Comparison of ENCODE assay signal across 3 cellular contexts in the genomic region with DNA sequence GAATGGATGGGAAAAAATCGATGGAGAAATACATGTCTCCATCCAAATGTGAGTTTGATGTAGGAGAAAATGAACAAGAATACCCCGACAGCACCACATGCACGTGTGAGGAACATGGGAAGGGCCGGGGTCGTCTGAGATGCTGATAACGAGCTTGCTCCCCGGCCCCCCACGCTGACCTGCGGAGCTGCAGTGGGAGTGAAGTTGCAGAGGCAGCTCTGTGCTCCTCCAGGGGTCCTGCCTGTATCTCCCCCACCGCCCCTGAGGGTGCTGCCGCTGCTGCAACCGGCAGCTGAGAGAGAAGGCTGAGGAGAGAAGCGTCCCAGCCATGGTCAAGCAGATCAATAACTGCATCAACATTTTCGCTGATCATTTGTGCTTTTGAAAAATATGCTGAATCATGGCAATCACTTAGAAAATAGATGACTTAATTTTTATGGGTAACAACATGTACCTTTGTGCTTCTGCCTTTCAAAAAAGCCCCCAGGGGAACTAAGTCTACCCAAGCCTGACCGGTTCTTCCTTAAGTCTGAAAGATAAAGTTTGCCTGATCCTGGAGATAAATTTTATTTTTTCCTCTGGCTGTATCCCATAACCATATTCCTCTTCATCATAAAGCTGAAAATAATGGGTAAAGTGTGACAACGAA.
A peak's percentile ranks its signal among the peaks of the same experiment; 100 is the strongest.
TF ChIP-seq lines count a peak whose summit lies in the region.

No MANE protein-coding gene starts in this region.

TF ChIP-seq in HepG2, 621 proteins besides CTCF, POLR2A, EP300 and RAD21:
- TF ChIP-seq ZNF549 (CRISPR knock-in tag; IDR thresholded peaks at IDR 0.05) (no peak), ZFP62 (CRISPR knock-in tag; IDR thresholded peaks at IDR 0.05) (no peak), ZFP37 (CRISPR knock-in tag; IDR thresholded peaks at IDR 0.05; ENCODE audit: borderline replicate concordance) (no peak), AGO2 (optimal IDR thresholded peaks at IDR 0.05; ENCODE audit: low read depth, low read length) (no peak), TAF15 (IDR thresholded peaks at IDR 0.05; ENCODE audit: low read depth, low read length, poor library complexity, severe bottlenecking) (no peak), MAFK (conservative IDR thresholded peaks at IDR 0.05 in 1 of 2, IDR thresholded peaks at IDR 0.05 in 1 of 2; ENCODE audit: low read length in 2 of 2) (peak; percentile 91 to 93), MAFF (IDR thresholded peaks at IDR 0.05; ENCODE audit: low read depth, low read length) (peak; percentile 91), ZNF543 (CRISPR knock-in tag; IDR thresholded peaks at IDR 0.05) (no peak), NFE2L2 (IDR thresholded peaks at IDR 0.05; ENCODE audit: low read length) (peak; percentile 84)

TF ChIP-seq in WTC11, 78 proteins besides CTCF, POLR2A, EP300 and RAD21:
- TF ChIP-seq ZNF423 (CRISPR knock-in tag; IDR thresholded peaks at IDR 0.05): no peak
- TF ChIP-seq, protein P1, sequence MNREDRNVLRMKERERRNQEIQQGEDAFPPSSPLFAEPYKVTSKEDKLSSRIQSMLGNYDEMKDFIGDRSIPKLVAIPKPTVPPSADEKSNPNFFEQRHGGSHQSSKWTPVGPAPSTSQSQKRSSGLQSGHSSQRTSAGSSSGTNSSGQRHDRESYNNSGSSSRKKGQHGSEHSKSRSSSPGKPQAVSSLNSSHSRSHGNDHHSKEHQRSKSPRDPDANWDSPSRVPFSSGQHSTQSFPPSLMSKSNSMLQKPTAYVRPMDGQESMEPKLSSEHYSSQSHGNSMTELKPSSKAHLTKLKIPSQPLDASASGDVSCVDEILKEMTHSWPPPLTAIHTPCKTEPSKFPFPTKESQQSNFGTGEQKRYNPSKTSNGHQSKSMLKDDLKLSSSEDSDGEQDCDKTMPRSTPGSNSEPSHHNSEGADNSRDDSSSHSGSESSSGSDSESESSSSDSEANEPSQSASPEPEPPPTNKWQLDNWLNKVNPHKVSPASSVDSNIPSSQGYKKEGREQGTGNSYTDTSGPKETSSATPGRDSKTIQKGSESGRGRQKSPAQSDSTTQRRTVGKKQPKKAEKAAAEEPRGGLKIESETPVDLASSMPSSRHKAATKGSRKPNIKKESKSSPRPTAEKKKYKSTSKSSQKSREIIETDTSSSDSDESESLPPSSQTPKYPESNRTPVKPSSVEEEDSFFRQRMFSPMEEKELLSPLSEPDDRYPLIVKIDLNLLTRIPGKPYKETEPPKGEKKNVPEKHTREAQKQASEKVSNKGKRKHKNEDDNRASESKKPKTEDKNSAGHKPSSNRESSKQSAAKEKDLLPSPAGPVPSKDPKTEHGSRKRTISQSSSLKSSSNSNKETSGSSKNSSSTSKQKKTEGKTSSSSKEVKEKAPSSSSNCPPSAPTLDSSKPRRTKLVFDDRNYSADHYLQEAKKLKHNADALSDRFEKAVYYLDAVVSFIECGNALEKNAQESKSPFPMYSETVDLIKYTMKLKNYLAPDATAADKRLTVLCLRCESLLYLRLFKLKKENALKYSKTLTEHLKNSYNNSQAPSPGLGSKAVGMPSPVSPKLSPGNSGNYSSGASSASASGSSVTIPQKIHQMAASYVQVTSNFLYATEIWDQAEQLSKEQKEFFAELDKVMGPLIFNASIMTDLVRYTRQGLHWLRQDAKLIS (CRISPR knock-in tag; IDR thresholded peaks at IDR 0.05; ENCODE audit: borderline replicate concordance): no peak
- TF ChIP-seq CDX4 (CRISPR knock-in tag; IDR thresholded peaks at IDR 0.05; ENCODE audit: borderline replicate concordance): no peak
- no peak for TF ChIP-seq ZNF121 (CRISPR knock-in tag; IDR thresholded peaks at IDR 0.05)
- no peak for TF ChIP-seq FOXP1 (CRISPR knock-in tag; IDR thresholded peaks at IDR 0.05; ENCODE audit: borderline replicate concordance)
- no peak for TF ChIP-seq RELA (CRISPR knock-in tag; IDR thresholded peaks at IDR 0.05; ENCODE audit: borderline replicate concordance)
- TF ChIP-seq CREB1 (CRISPR knock-in tag; IDR thresholded peaks at IDR 0.05): no peak
- no peak for TF ChIP-seq NR3C1 (CRISPR knock-in tag; conservative IDR thresholded peaks at IDR 0.05; ENCODE audit: low read depth)
- no peak for TF ChIP-seq ZNF396 (CRISPR knock-in tag; IDR thresholded peaks at IDR 0.05; ENCODE audit: borderline replicate concordance)
TF ChIP-seq in WTC11: peak in this region for 0.

TF ChIP-seq in SK-N-SH, 30 proteins besides CTCF, POLR2A, EP300 and RAD21:
- TF ChIP-seq, protein P2, sequence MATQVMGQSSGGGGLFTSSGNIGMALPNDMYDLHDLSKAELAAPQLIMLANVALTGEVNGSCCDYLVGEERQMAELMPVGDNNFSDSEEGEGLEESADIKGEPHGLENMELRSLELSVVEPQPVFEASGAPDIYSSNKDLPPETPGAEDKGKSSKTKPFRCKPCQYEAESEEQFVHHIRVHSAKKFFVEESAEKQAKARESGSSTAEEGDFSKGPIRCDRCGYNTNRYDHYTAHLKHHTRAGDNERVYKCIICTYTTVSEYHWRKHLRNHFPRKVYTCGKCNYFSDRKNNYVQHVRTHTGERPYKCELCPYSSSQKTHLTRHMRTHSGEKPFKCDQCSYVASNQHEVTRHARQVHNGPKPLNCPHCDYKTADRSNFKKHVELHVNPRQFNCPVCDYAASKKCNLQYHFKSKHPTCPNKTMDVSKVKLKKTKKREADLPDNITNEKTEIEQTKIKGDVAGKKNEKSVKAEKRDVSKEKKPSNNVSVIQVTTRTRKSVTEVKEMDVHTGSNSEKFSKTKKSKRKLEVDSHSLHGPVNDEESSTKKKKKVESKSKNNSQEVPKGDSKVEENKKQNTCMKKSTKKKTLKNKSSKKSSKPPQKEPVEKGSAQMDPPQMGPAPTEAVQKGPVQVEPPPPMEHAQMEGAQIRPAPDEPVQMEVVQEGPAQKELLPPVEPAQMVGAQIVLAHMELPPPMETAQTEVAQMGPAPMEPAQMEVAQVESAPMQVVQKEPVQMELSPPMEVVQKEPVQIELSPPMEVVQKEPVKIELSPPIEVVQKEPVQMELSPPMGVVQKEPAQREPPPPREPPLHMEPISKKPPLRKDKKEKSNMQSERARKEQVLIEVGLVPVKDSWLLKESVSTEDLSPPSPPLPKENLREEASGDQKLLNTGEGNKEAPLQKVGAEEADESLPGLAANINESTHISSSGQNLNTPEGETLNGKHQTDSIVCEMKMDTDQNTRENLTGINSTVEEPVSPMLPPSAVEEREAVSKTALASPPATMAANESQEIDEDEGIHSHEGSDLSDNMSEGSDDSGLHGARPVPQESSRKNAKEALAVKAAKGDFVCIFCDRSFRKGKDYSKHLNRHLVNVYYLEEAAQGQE (IDR thresholded peaks at IDR 0.05; ENCODE audit: low read depth, low read length): no peak
- TF ChIP-seq USF1 (IDR thresholded peaks at IDR 0.05; ENCODE audit: borderline replicate concordance, low read depth) (no peak), ZBTB33 (IDR thresholded peaks at IDR 0.05; ENCODE audit: borderline replicate concordance, low read depth) (no peak), TEAD4 (IDR thresholded peaks at IDR 0.05; ENCODE audit: borderline replicate concordance, insufficient read depth) (no peak), NRF1 (IDR thresholded peaks at IDR 0.05; ENCODE audit: low read depth, low read length) (no peak), FOSL2 (IDR thresholded peaks at IDR 0.05; ENCODE audit: borderline replicate concordance, low read depth) (no peak), SMC3 (IDR thresholded peaks at IDR 0.05; ENCODE audit: low read depth, low read length) (no peak), IRF3 (IDR thresholded peaks at IDR 0.05; ENCODE audit: low read depth, low read length) (no peak), RCOR1 (IDR thresholded peaks at IDR 0.05; ENCODE audit: low read length) (no peak), FOXM1 (IDR thresholded peaks at IDR 0.05; ENCODE audit: low read depth) (no peak), NFIC (IDR thresholded peaks at IDR 0.05; ENCODE audit: borderline replicate concordance) (no peak), EZH2phosphoT487 (IDR thresholded peaks at IDR 0.05; ENCODE audit: borderline replicate concordance, low read depth) (no peak), GABPA (IDR thresholded peaks at IDR 0.05; ENCODE audit: low read depth) (no peak), RXRA (IDR thresholded peaks at IDR 0.05; ENCODE audit: borderline replicate concordance, low read depth) (no peak)
